Comparison of ENCODE assay signal across 10 cellular contexts in genomic region chr9:37650299-37650872, GRCh38. TPM values are rescaled to one million over a fixed set of nuclear protein-coding genes. Genes with fewer than 3 reads are reported as not detected.
DNase-seq lines count a peak whose midpoint lies in the region; ATAC-seq and TF ChIP-seq lines count a peak whose summit lies in the region.
"Had no signal": no experiment of that assay in that cellular context is flagged by ENCODE, and none has a peak within 500 bp of the region (broad histone marks: within the 10 kb centered on the region; RNA-seq: fewer than 3 reads in every experiment).

No MANE protein-coding gene starts in this region.

- no peak overlapping the region for H2BK120ac ChIP-seq in trophoblast cell (ENCODE audit: insufficient read depth, low read length, poor library complexity)

- H3K36me3 Mint-ChIP-seq in CD4-positive, alpha-beta T cell (ENCODE audit: low read depth) = no peaks in the 10 kb centered on the region
- H3K36me3 Mint-ChIP-seq in IgD-negative memory B cell = no peaks in the 10 kb centered on the region
- H3K36me3 Mint-ChIP-seq in dendritic cell treated with granulocyte-macrophage colony-stimulating factor and Interleukin-4, amounts not matched to agents 40 ng/mL and 50 ng/mL, for 4 days (ENCODE audit: low read depth) = no peaks in the 10 kb centered on the region

- no peak overlapping the region for H4K8ac ChIP-seq in trophoblast cell (ENCODE audit: low read depth, low read length)

- H3K14ac ChIP-seq in trophoblast cell (ENCODE audit: low read length) = no peak overlapping the region

- no peak overlapping the region for H2AFZ ChIP-seq in trophoblast cell (ENCODE audit: insufficient read depth, low read length, poor library complexity)

- H3K4me2 ChIP-seq in trophoblast cell (ENCODE audit: low read length) = peak overlapping the region; percentile 83

- no peaks in the 10 kb centered on the region for H3K9me3 ChIP-seq in CD4-positive, alpha-beta T cell (ENCODE audit: control insufficient read depth, low read length)
- peaks cover 3% of the 10 kb centered on the region for H3K9me3 ChIP-seq in trophoblast cell (ENCODE audit: insufficient read depth, low read depth, low read length)

- no peaks in the 10 kb centered on the region for H3K9me3 Mint-ChIP-seq in CD4-positive, alpha-beta T cell
- H3K9me3 Mint-ChIP-seq in IgD-negative memory B cell = no peaks in the 10 kb centered on the region
- H3K9me3 Mint-ChIP-seq in dendritic cell treated with granulocyte-macrophage colony-stimulating factor and Interleukin-4, amounts not matched to agents 40 ng/mL and 50 ng/mL, for 4 days = no peaks in the 10 kb centered on the region

- H3K27me3 Mint-ChIP-seq in CD4-positive, alpha-beta T cell = peaks cover 78% of the 10 kb centered on the region
- H3K27me3 Mint-ChIP-seq in IgD-negative memory B cell = peaks cover 44% of the 10 kb centered on the region
- peaks cover 70% of the 10 kb centered on the region for H3K27me3 Mint-ChIP-seq in dendritic cell treated with granulocyte-macrophage colony-stimulating factor and Interleukin-4, amounts not matched to agents 40 ng/mL and 50 ng/mL, for 4 days

- POLR2A ChIA-PET in CD4-positive, alpha-beta T cell (lab: Charles Lee) = no interaction called here

- TF ChIP-seq CTCF in CD4-positive, alpha-beta T cell (IDR thresholded peaks at IDR 0.05) = no peak

- no peak overlapping the region for H3K4ac ChIP-seq in trophoblast cell (ENCODE audit: low read depth, low read length)

- no peak overlapping the region for H3K27ac Mint-ChIP-seq in CD4-positive, alpha-beta T cell
- peak overlapping the region in 1 of 3 donors; percentile 72 for H3K27ac Mint-ChIP-seq in IgD-negative memory B cell
- no peak overlapping the region for H3K27ac Mint-ChIP-seq in dendritic cell treated with granulocyte-macrophage colony-stimulating factor and Interleukin-4, amounts not matched to agents 40 ng/mL and 50 ng/mL, for 4 days

- H3K4me3 Mint-ChIP-seq in CD4-positive, alpha-beta T cell = peak overlapping the region; percentile 87
- peak overlapping the region; percentile 52 to 90 (median 84) for H3K4me3 Mint-ChIP-seq in IgD-negative memory B cell
- peak overlapping the region; percentile 42 for H3K4me3 Mint-ChIP-seq in dendritic cell treated with granulocyte-macrophage colony-stimulating factor and Interleukin-4, amounts not matched to agents 40 ng/mL and 50 ng/mL, for 4 days

- CTCF ChIA-PET in CD4-positive, alpha-beta T cell (lab: Charles Lee) = no interaction called here

- H3K79me1 ChIP-seq in trophoblast cell (ENCODE audit: low read length) = no peaks in the 10 kb centered on the region

- no peak overlapping the region for H3K9ac ChIP-seq in trophoblast cell (ENCODE audit: low read length)

- no peak overlapping the region for H3K18ac ChIP-seq in trophoblast cell (ENCODE audit: low read length)

- no peak overlapping the region for H3K27ac ChIP-seq in CD4-positive, alpha-beta T cell (ENCODE audit: low read depth, low read length)
- H3K27ac ChIP-seq in trophoblast cell (ENCODE audit: low read depth, low read length) = no peak overlapping the region

- no peaks in the 10 kb centered on the region for H3K79me2 ChIP-seq in trophoblast cell (ENCODE audit: control insufficient read depth, insufficient read depth, low read length, poor library complexity)

- H3K4me1 Mint-ChIP-seq in CD4-positive, alpha-beta T cell (ENCODE audit: low read depth) = peaks cover 14% of the 10 kb centered on the region
- peaks cover 0 to 12% (median 9%) of the 10 kb centered on the region in 3 donors for H3K4me1 Mint-ChIP-seq in IgD-negative memory B cell
- peaks cover 17% of the 10 kb centered on the region for H3K4me1 Mint-ChIP-seq in dendritic cell treated with granulocyte-macrophage colony-stimulating factor and Interleukin-4, amounts not matched to agents 40 ng/mL and 50 ng/mL, for 4 days (ENCODE audit: low read depth)

- no peak overlapping the region for H2BK12ac ChIP-seq in trophoblast cell (ENCODE audit: low read length)

- H3K4me3 ChIP-seq in trophoblast cell (ENCODE audit: low read depth, low read length) = peak overlapping the region; percentile 56

- no peak overlapping the region for H2BK5ac ChIP-seq in trophoblast cell (ENCODE audit: low read depth, low read length, poor library complexity)

- no CpG with 5 or more reads among the region's 45 CpGs for WGBS in trophoblast cell (ENCODE audit: extremely low coverage, insufficient coverage, insufficient read length)

- no peak overlapping the region for H4K12ac ChIP-seq in trophoblast cell (ENCODE audit: low read depth, low read length)

- ATAC-seq in CD4-positive, alpha-beta T cell (ENCODE audit: poor library complexity) = no peak
- no peak for ATAC-seq in HG02870 (IDR thresholded peaks at IDR 0.05; ENCODE audit: unreplicated experiment)

- peaks cover 7% of the 10 kb centered on the region in 2 experiments for H3K4me1 ChIP-seq in trophoblast cell (ENCODE audit: control insufficient read depth in 1 of 2, insufficient read depth in 2 of 2, low read length in 2 of 2)

- H4K91ac ChIP-seq in trophoblast cell (ENCODE audit: low read depth, low read length) = no peak overlapping the region

- DNase-seq in CD4-positive, alpha-beta T cell = peak in 1 of 10 experiments; percentile 36
- DNase-seq in trophoblast cell = no peak
- DNase-seq in DMS53 treated with DMSO at 0.1 percent for 48 hours (lab: John Stamatoyannopoulos, UW; ENCODE audit: unreplicated experiment) = no peak
- no peak for DNase-seq in A172 (ENCODE audit: low spot score)
- DNase-seq in T1000 (lab: John Stamatoyannopoulos, UW) = no peak

- intact Hi-C loops in CD4-positive, alpha-beta T cell (cut with DNase I, micrococcal nuclease) = no loop called here
- intact Hi-C loops in dendritic cell treated with granulocyte-macrophage colony-stimulating factor and Interleukin-4, amounts not matched to agents 40 ng/mL and 50 ng/mL, for 4 days (cut with micrococcal nuclease) = no loop called here

- peaks cover 58% of the 10 kb centered on the region for H3K27me3 ChIP-seq in CD4-positive, alpha-beta T cell (ENCODE audit: control insufficient read depth, insufficient read depth, low read length)
- peaks cover 41% of the 10 kb centered on the region for H3K27me3 ChIP-seq in trophoblast cell (ENCODE audit: insufficient read depth, low read length)

- no peaks in the 10 kb centered on the region for H3K36me3 ChIP-seq in trophoblast cell (ENCODE audit: control insufficient read depth in 1 of 2, insufficient read depth in 2 of 2, low read length in 2 of 2)

- H2AK5ac ChIP-seq in trophoblast cell (ENCODE audit: low read length) = no peak overlapping the region

- no peak overlapping the region for H3K23ac ChIP-seq in trophoblast cell (ENCODE audit: low read length)

RNA-seq across cellular contexts. Expression of gene FRMPD1, which starts 0.4 kb away (rescaled TPM):
- not detected for total RNA-seq in CD4-positive, alpha-beta T cell
- not detected for polyA plus RNA-seq in IgD-negative memory B cell
- 0.07 and 0.10 TPM in 2 replicates for polyA plus RNA-seq in trophoblast cell (2013)
- total RNA-seq in A172 (2014; rRNA removed; shearing (Covaris generic)) = 0.19 TPM in 1 of 2 replicates, not detected in the other
- total RNA-seq: M059J; T-helper 2 cell treated with Interferon-gamma antibody and Interleukin-4, amounts not matched to agents 100 ng/mL and 5 ng/mL, for 36 hours had no signal

RNA-seq across cellular contexts. Expression of gene TOMM5, which starts 58.0 kb away (rescaled TPM):
- 10 to 100 TPM; 31.4 to 35.3 TPM for total RNA-seq in CD4-positive, alpha-beta T cell
- polyA plus RNA-seq in IgD-negative memory B cell = 166 TPM
- 146 and 149 TPM in 2 replicates for polyA plus RNA-seq in trophoblast cell (2013)
- total RNA-seq in A172 (2014; rRNA removed; shearing (Covaris generic)) = 255 and 361 TPM in 2 replicates
